8 cellular contexts compared by ENCODE assay signal in the genomic region with DNA sequence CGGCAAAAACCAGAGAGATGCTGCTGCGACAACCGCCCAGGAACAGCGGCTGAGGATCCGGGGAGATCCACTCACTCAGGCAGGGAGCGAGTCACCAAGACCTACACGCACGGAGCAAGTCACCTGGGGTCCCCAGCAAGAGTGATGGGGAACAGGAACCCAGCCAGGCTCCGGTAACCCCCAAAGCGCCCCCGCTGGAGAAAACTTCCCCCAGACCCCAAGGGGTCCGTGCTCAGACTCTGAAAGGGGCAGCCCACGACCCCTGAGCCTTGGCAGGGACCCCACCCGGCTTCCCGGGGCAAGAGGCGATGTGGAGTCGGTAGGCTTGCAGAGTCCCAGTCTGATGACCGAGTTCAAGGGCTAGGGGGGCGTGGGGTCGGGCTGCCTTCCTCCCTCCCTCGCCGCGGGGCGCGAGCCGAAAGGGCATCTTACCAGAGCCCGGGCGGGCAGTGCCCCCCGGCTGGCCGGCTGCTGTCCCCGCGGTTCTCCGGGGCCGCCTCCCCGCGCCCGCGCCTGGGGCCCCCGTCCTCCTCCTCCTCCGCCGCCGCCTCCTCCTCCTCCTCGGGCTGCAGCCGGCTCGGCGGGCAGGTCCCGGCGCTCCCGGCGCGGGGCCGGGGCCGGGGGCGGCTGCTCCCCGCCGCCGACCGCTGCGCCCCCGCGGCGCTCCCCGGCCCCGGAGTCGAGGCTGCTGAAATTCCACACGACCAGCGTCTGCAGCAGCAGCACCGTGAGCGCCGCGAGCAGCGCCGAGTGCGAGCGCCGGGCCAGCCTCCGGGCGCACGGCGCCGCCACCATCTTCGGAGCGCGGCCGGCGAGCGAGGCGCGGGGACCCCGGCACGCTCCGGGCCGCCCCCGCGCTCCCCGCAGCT. TPM values are rescaled to one million over a fixed set of nuclear protein-coding genes. Genes with fewer than 3 reads are reported as not detected.
DNase-seq lines count a peak whose midpoint lies in the region; ATAC-seq, FAIRE-seq and TF ChIP-seq lines count a peak whose summit lies in the region.

No MANE protein-coding gene starts in this region.

- SMC1A ChIA-PET in GM12878 (lab: Charles Lee; ENCODE audit: uncharacterized antibody, unreplicated experiment): interaction anchor here (0.8 to 8.5 kb wide), 10 partner anchors 54 to 608 kb away, joined by 3 to 119 read pairs (median 43); no protein-coding TSS in a partner anchor

- POLR2A ChIA-PET in GM12878 (lab: Charles Lee): interaction anchor here (0.9 to 1.8 kb wide), 4 partner anchors 50 to 217 kb away, joined by 3 to 6 read pairs (median 4); no protein-coding TSS in a partner anchor

- peaks cover 42 to 56% of the 10 kb centered on the region in 2 donors for H3K36me3 Mint-ChIP-seq in stimulated activated naive B cell treated with anti-CD40 and anti-IgM and Interleukin-4, amounts not matched to agents 10 μg/mL and 1 μg/mL and 100 μg/mL, for 72 hours

- no TSS peak for BruUV-seq in GM12878 (replicated peaks; lab: Mats Ljungman, UMichigan)

- ATAC-seq in RWPE2 (ENCODE audit: low read depth): peak; percentile 24
- peak; percentile 44 for ATAC-seq in GM12878
- ATAC-seq in left colon: peak; percentile 42
- peak; percentile 39 to 56 for ATAC-seq in stimulated activated naive B cell treated with anti-CD40 and anti-IgM and Interleukin-4, amounts not matched to agents 10 μg/mL and 1 μg/mL and 100 μg/mL, for 72 hours (replicated peaks)

- TF ChIP-seq POLR2A in GM12878 (IDR thresholded peaks at IDR 0.05; ENCODE audit: low read depth, low read length): no peak

- no peak for FAIRE-seq in GM12878 (lab: Jason Lieb, UNC)

- intact Hi-C loops in GM12878 (cut with micrococcal nuclease; ENCODE audit: unreplicated experiment): no loop called here
- intact Hi-C loops in left colon (cut with DNase I, micrococcal nuclease): loop anchor here in 1 of 2 donors (10.0 kb wide), 1 partner anchor 105 kb away; no protein-coding TSS in a partner anchor

- 2% methylated on average over 52 of the region's 96 CpGs for WGBS in GM12878 (ENCODE audit: insufficient coverage, insufficient replicate concordance, low lambda C conversion rate, missing lambda C conversion rate)

- no peaks in the 10 kb centered on the region for H3K9me3 Mint-ChIP-seq in stimulated activated naive B cell treated with anti-CD40 and anti-IgM and Interleukin-4, amounts not matched to agents 10 μg/mL and 1 μg/mL and 100 μg/mL, for 72 hours

- peak overlapping the region; percentile 43 for H3K4me2 ChIP-seq in GM12878 (ENCODE audit: control insufficient read depth, insufficient read depth)

- H3K9me3 ChIP-seq in RWPE2 (ENCODE audit: severe bottlenecking): no peaks in the 10 kb centered on the region
- no peaks in the 10 kb centered on the region for H3K9me3 ChIP-seq in GM12878 (replicated peaks; ENCODE audit: control insufficient read depth, insufficient read depth, low read length)
- no peaks in the 10 kb centered on the region for H3K9me3 ChIP-seq in SJCRH30 (replicated peaks)

- H3K4me1 ChIP-seq in RWPE2 (ENCODE audit: insufficient read depth, poor library complexity, severe bottlenecking): peaks cover 4% of the 10 kb centered on the region
- peaks cover 22% of the 10 kb centered on the region for H3K4me1 ChIP-seq in GM12878 (ENCODE audit: control insufficient read depth, insufficient read depth, low read length)
- H3K4me1 ChIP-seq in SJCRH30: no peaks in the 10 kb centered on the region

- TF ChIP-seq RAD21 in GM12878 (IDR thresholded peaks at IDR 0.05; ENCODE audit: insufficient read depth, low read depth, low read length): no peak

- peaks cover 6% of the 10 kb centered on the region for H3K79me2 ChIP-seq in GM12878 (ENCODE audit: control insufficient read depth, insufficient read depth, low read length)

- 0 out of 2 replicates have a peak, but pooled peaks cover 2% of the 10 kb centered on the region for H4K20me1 ChIP-seq in GM12878 (ENCODE audit: control insufficient read depth, insufficient read depth)

- H3K4me3 ChIP-seq in RWPE2 (ENCODE audit: severe bottlenecking): peak overlapping the region; percentile 87
- H3K4me3 ChIP-seq in GM12878: peak overlapping the region; percentile 68
- no peak overlapping the region for H3K4me3 ChIP-seq in SJCRH30

- TF ChIP-seq CTCF in RWPE2 (IDR thresholded peaks at IDR 0.05; ENCODE audit: poor library complexity, severe bottlenecking) (no peak), GM12878 (IDR thresholded peaks at IDR 0.05 in 2 of 3, conservative IDR thresholded peaks at IDR 0.05 in 1 of 3; ENCODE audit: control insufficient read depth in 2 of 3, extremely low read depth in 1 of 3, insufficient read depth in 1 of 3, low read depth in 3 of 3, low read length in 3 of 3) (no peak)

- H3K4me1 Mint-ChIP-seq in stimulated activated naive B cell treated with anti-CD40 and anti-IgM and Interleukin-4, amounts not matched to agents 10 μg/mL and 1 μg/mL and 100 μg/mL, for 72 hours: peaks cover 55 to 75% of the 10 kb centered on the region in 2 donors

- RAD21 ChIA-PET in GM12878 (lab: Charles Lee; ENCODE audit: unreplicated experiment): interaction anchor here (0.7 to 11.3 kb wide), 10 partner anchors 21 to 609 kb away, joined by 3 to 111 read pairs (median 34); no protein-coding TSS in a partner anchor

- H3K27ac Mint-ChIP-seq in stimulated activated naive B cell treated with anti-CD40 and anti-IgM and Interleukin-4, amounts not matched to agents 10 μg/mL and 1 μg/mL and 100 μg/mL, for 72 hours: peak overlapping the region; percentile 91

- CTCF ChIA-PET in GM12878 (lab: Yijun Ruan, JAX): interaction anchor here (0.9 to 10.5 kb wide), 18 partner anchors 10 to 609 kb away, joined by 3 to 85 read pairs (median 12); no protein-coding TSS in a partner anchor

- peak; percentile 30 for DNase-seq in Daoy (ENCODE audit: low read depth)
- DNase-seq in RWPE2 (ENCODE audit: low spot score): no peak
- DNase-seq in GM12878 (ENCODE audit: low read depth, low spot score): no peak
- DNase-seq in left colon: peak in 1 of 2 donors; percentile 56
- DNase-seq in stimulated activated naive B cell treated with anti-CD40 and anti-IgM and Interleukin-4, amounts not matched to agents 10 μg/mL and 1 μg/mL and 100 μg/mL, for 72 hours: no peak
- DNase-seq in NCI-H187 (lab: John Stamatoyannopoulos, UW): no peak
- DNase-seq in SJCRH30: no peak
- no peak for DNase-seq in SW 1271 (lab: John Stamatoyannopoulos, UW)

- no peak for TF ChIP-seq EP300 in GM12878 (IDR thresholded peaks at IDR 0.05; ENCODE audit: borderline replicate concordance in 1 of 2, control insufficient read depth in 1 of 2, low read depth in 2 of 2, low read length in 2 of 2)

- no peak overlapping the region for H2AFZ ChIP-seq in GM12878 (ENCODE audit: control insufficient read depth, low read depth, low read length)

- H3K9ac ChIP-seq in GM12878 (ENCODE audit: control insufficient read depth, insufficient read depth, low read length): peak overlapping the region; percentile 16

- H3K36me3 ChIP-seq in RWPE2 (ENCODE audit: low read depth) (no peaks in the 10 kb centered on the region), GM12878 (ENCODE audit: control insufficient read depth in 2 of 2, insufficient read depth in 2 of 2, low read length in 1 of 2) (no peaks in the 10 kb centered on the region), SJCRH30 (no peaks in the 10 kb centered on the region)

- in situ Hi-C loops in GM12878 (cut with MboI): no loop called here

- peak overlapping the region; percentile 78 for H3K27ac ChIP-seq in RWPE2 (ENCODE audit: poor library complexity, severe bottlenecking)
- no peak overlapping the region for H3K27ac ChIP-seq in GM12878 (ENCODE audit: control insufficient read depth, insufficient read depth)
- no peak overlapping the region for H3K27ac ChIP-seq in SJCRH30

- no peaks in the 10 kb centered on the region for H3K27me3 Mint-ChIP-seq in stimulated activated naive B cell treated with anti-CD40 and anti-IgM and Interleukin-4, amounts not matched to agents 10 μg/mL and 1 μg/mL and 100 μg/mL, for 72 hours

- H3K27me3 ChIP-seq in RWPE2 (ENCODE audit: insufficient read depth, poor library complexity, severe bottlenecking): no peaks in the 10 kb centered on the region
- peaks cover 0 to 3% of the 10 kb centered on the region in 2 experiments; a peak in 3 of 4 replicates for H3K27me3 ChIP-seq in GM12878 (replicated peaks in 1 of 2; ENCODE audit: control insufficient read depth in 2 of 2, insufficient read depth in 2 of 2, low read length in 1 of 2)
- 0 out of 2 replicates have a peak, but pooled peaks cover 2% of the 10 kb centered on the region for H3K27me3 ChIP-seq in SJCRH30

- peak overlapping the region; percentile 91 for H3K4me3 Mint-ChIP-seq in stimulated activated naive B cell treated with anti-CD40 and anti-IgM and Interleukin-4, amounts not matched to agents 10 μg/mL and 1 μg/mL and 100 μg/mL, for 72 hours

TF ChIP-seq in GM12878, 131 proteins besides CTCF, POLR2A, EP300 and RAD21 (continues in another document):
- no peak for TF ChIP-seq CBX5 (IDR thresholded peaks at IDR 0.05; ENCODE audit: low read depth)

RNA-seq across cellular contexts. Expression of gene XYLT1, which starts 0.5 kb away (rescaled TPM):
- 3.8 and 6.9 TPM in 2 replicates for total RNA-seq in Daoy (2014; rRNA removed; shearing (Covaris generic))
- total RNA-seq in GM12878 (2013; cell fraction: nucleolus; rRNA removed): 112 and 126 TPM in 2 replicates
- total RNA-seq in GM12878 (2014; rRNA removed) (5.6 and 7.1 TPM in 2 replicates), GM12878 (2014; rRNA removed; fragmentation: Illumina TruSeq; extraction: Trizol) (7.7 and 7.8 TPM in 2 replicates), GM12878 (2021) (13.2 and 14.8 TPM in 2 replicates), left colon (10 to 100 TPM; 24.2 to 28.6 TPM)
- polyA plus RNA-seq in GM12878 (2011; ENCODE audit: low read depth): 3.0 TPM
- polyA plus RNA-seq in GM12878 (2011; rRNA removed) (5.4 and 6.8 TPM in 2 replicates), GM12878 (2014; fragmentation: Illumina TruSeq; extraction: Trizol) (5.8 and 6.9 TPM in 2 replicates), GM12878 (2014; fragmentation: Nextera tagmentation; extraction: Ambion mirVana) (1 to 10 TPM in 1 of 2 experiments, under 1 TPM in 1; 0.88 to 1.1 TPM), GM12878 (2014; rRNA removed) (4.9 and 5.0 TPM in 2 replicates), GM12878 (2016; fragmentation: Nextera tagmentation; extraction: Ambion mirVana) (1 to 10 TPM; 2.9 to 3.2 TPM)
- polyA plus RNA-seq in GM12878 (2011; cell fraction: cytosol; rRNA removed): 7.2 and 8.6 TPM in 2 replicates
- polyA plus RNA-seq in GM12878 (2011; cell fraction: nucleus; rRNA removed): 12.2 and 13.9 TPM in 2 replicates
- 2.4 and 4.1 TPM in 2 replicates for polyA plus RNA-seq in GM12878 (2012)
- 32.4 and 49.0 TPM in 2 replicates for polyA minus RNA-seq in GM12878 (2011; rRNA and poly(A)+ RNA removed)
- polyA minus RNA-seq in GM12878 (2011; cell fraction: cytosol; rRNA and poly(A)+ RNA removed): 8.1 and 8.3 TPM in 2 replicates
- polyA minus RNA-seq in GM12878 (2011; cell fraction: nucleus; rRNA and poly(A)+ RNA removed): 29.5 and 43.6 TPM in 2 replicates
- total RNA-seq in SJCRH30 (2014; rRNA removed; shearing (Covaris generic)): under 0.01 and 0.03 TPM in 2 replicates
